1 cellular context compared by ENCODE assay signal in genomic region chr19:58362272-58362994, GRCh38.
TF ChIP-seq lines count a peak whose summit lies in the region.

TSS of gene ZNF497 (minus strand) at chr19:58362751. CDS start at chr19:58357635, 5,116 bp downstream.

TF ChIP-seq in HEK293, 187 proteins besides CTCF, POLR2A, EP300 and RAD21 (continued from another document and continues in another):
- peak; percentile 27; the same call in 1 of the 2 replicates for TF ChIP-seq ZNF394 (tag by site-specific recombination; IDR thresholded peaks at IDR 0.05; ENCODE audit: borderline replicate concordance)
- TF ChIP-seq ZNF449 (tag by site-specific recombination; IDR thresholded peaks at IDR 0.05) = no peak
- no peak for TF ChIP-seq ZNF654 (tag by site-specific recombination; IDR thresholded peaks at IDR 0.05; ENCODE audit: low read depth)
- TF ChIP-seq ZNF629 (tag by site-specific recombination; IDR thresholded peaks at IDR 0.05) = peak; percentile 42; the same call in 1 of the 2 replicates
- peak; percentile 89 for TF ChIP-seq ZNF600 (tag by site-specific recombination; IDR thresholded peaks at IDR 0.05)
- TF ChIP-seq ZBTB6 (tag by site-specific recombination; IDR thresholded peaks at IDR 0.05) = peak; percentile 19; the same call in 1 of the 2 replicates
- TF ChIP-seq ZNF211 (tag by site-specific recombination; IDR thresholded peaks at IDR 0.05; ENCODE audit: low read depth) = no peak
- TF ChIP-seq YY1 (tag by site-specific recombination; IDR thresholded peaks at IDR 0.05) = peak; percentile 77
- TF ChIP-seq ZNF433 (tag by site-specific recombination; IDR thresholded peaks at IDR 0.05; ENCODE audit: low read depth) = no peak
- TF ChIP-seq ZFP69B (tag by site-specific recombination; IDR thresholded peaks at IDR 0.05) = peak; percentile 71
- TF ChIP-seq ZNF175 (tag by site-specific recombination; IDR thresholded peaks at IDR 0.05) = no peak
- TF ChIP-seq HOXC10 (CRISPR knock-in tag; IDR thresholded peaks at IDR 0.05) = no peak
- no peak for TF ChIP-seq ZNF146 (tag by site-specific recombination; IDR thresholded peaks at IDR 0.05)
- TF ChIP-seq ZNF311 (tag by site-specific recombination; IDR thresholded peaks at IDR 0.05; ENCODE audit: borderline replicate concordance) = no peak
- no peak for TF ChIP-seq ZNF416 (tag by site-specific recombination; IDR thresholded peaks at IDR 0.05)
- TF ChIP-seq ZXDB (tag by site-specific recombination; IDR thresholded peaks at IDR 0.05) = peak; percentile 92
- TF ChIP-seq ZBTB7A (tag by site-specific recombination; IDR thresholded peaks at IDR 0.05; ENCODE audit: low read depth) = 0 out of 2 replicates have a peak, but pooled peaks have one; percentile 46
- no peak for TF ChIP-seq ZNF114 (tag by site-specific recombination; IDR thresholded peaks at IDR 0.05)
- no peak for TF ChIP-seq ZNF549 (tag by site-specific recombination; IDR thresholded peaks at IDR 0.05)
- peak; percentile 24; the same call in 1 of the 2 replicates for TF ChIP-seq FEZF1 (tag by site-specific recombination; IDR thresholded peaks at IDR 0.05)
- TF ChIP-seq ZNF76 (tag by site-specific recombination; IDR thresholded peaks at IDR 0.05; ENCODE audit: borderline replicate concordance, low read depth) = peak; percentile 90
- TF ChIP-seq WT1 (tag by site-specific recombination; IDR thresholded peaks at IDR 0.05) = 0 out of 2 replicates have a peak, but pooled peaks have one; percentile 33
- peak; percentile 86 for TF ChIP-seq ZBTB17 (tag by site-specific recombination; IDR thresholded peaks at IDR 0.05)
- no peak for TF ChIP-seq ZNF214 (tag by site-specific recombination; IDR thresholded peaks at IDR 0.05; ENCODE audit: borderline replicate concordance)
- peak; percentile 9; the same call in 1 of the 2 replicates for TF ChIP-seq TRIM28 (IDR thresholded peaks at IDR 0.05; ENCODE audit: borderline replicate concordance, low read length)
- TF ChIP-seq OSR2 (tag by site-specific recombination; IDR thresholded peaks at IDR 0.05) = no peak
- peak; percentile 88 for TF ChIP-seq ZNF24 (tag by site-specific recombination; IDR thresholded peaks at IDR 0.05)
- TF ChIP-seq ZNF514 (tag by site-specific recombination; IDR thresholded peaks at IDR 0.05) = no peak
- no peak for TF ChIP-seq BCL11A (tag by site-specific recombination; IDR thresholded peaks at IDR 0.05; ENCODE audit: low read depth)
- TF ChIP-seq ZBTB21 (tag by site-specific recombination; IDR thresholded peaks at IDR 0.05) = no peak
- peak; percentile 87 for TF ChIP-seq ZNF610 (tag by site-specific recombination; IDR thresholded peaks at IDR 0.05; ENCODE audit: borderline replicate concordance)
- TF ChIP-seq ZNF18 (tag by site-specific recombination; IDR thresholded peaks at IDR 0.05) = 0 out of 2 replicates have a peak, but pooled peaks have one; percentile 31
- TF ChIP-seq ZNF155 (tag by site-specific recombination; IDR thresholded peaks at IDR 0.05) = no peak
- peak; percentile 94 for TF ChIP-seq ZNF335 (tag by site-specific recombination; conservative IDR thresholded peaks at IDR 0.05)
- peak; percentile 79 for TF ChIP-seq PRDM10 (tag by site-specific recombination; IDR thresholded peaks at IDR 0.05)
- TF ChIP-seq ZNF843 (tag by site-specific recombination; IDR thresholded peaks at IDR 0.05) = 0 out of 2 replicates have a peak, but pooled peaks have one; percentile 63
- TF ChIP-seq ZNF202 (tag by site-specific recombination; IDR thresholded peaks at IDR 0.05; ENCODE audit: borderline replicate concordance) = no peak
- peak; percentile 95 for TF ChIP-seq ZSCAN30 (tag by site-specific recombination; IDR thresholded peaks at IDR 0.05)
- 0 out of 2 replicates have a peak, but pooled peaks have one; percentile 68 for TF ChIP-seq ZNF660 (tag by site-specific recombination; IDR thresholded peaks at IDR 0.05)
- no peak for TF ChIP-seq ZNF133 (tag by site-specific recombination; IDR thresholded peaks at IDR 0.05)
- 0 out of 2 replicates have a peak, but pooled peaks have one; percentile 20 for TF ChIP-seq MZF1 (tag by site-specific recombination; IDR thresholded peaks at IDR 0.05; ENCODE audit: borderline replicate concordance)
- TF ChIP-seq ZNF692 (tag by site-specific recombination; IDR thresholded peaks at IDR 0.05) = peak; percentile 78
- 0 out of 2 replicates have a peak, but pooled peaks have one; percentile 3 for TF ChIP-seq ZNF768 (tag by site-specific recombination; IDR thresholded peaks at IDR 0.05)
- TF ChIP-seq ZNF677 (tag by site-specific recombination; IDR thresholded peaks at IDR 0.05) = no peak
- no peak for TF ChIP-seq ZNF623 (tag by site-specific recombination; IDR thresholded peaks at IDR 0.05)
- TF ChIP-seq ZBTB1 (tag by site-specific recombination; IDR thresholded peaks at IDR 0.05) = no peak
- no peak for TF ChIP-seq ZNF521 (tag by site-specific recombination; IDR thresholded peaks at IDR 0.05)
- peak; percentile 87; the same call in 1 of the 2 replicates for TF ChIP-seq ZNF580 (tag by site-specific recombination; IDR thresholded peaks at IDR 0.05)
- peak; percentile 75; the same call in 1 of the 2 replicates for TF ChIP-seq ZFP37 (tag by site-specific recombination; IDR thresholded peaks at IDR 0.05)
- no peak for TF ChIP-seq ZNF596 (tag by site-specific recombination; IDR thresholded peaks at IDR 0.05)
- no peak for TF ChIP-seq ZNF404 (tag by site-specific recombination; IDR thresholded peaks at IDR 0.05)
- TF ChIP-seq KLF7 (tag by site-specific recombination; IDR thresholded peaks at IDR 0.05; ENCODE audit: borderline replicate concordance) = peak; percentile 69; the same call in 1 of the 2 replicates
- peak; percentile 56; the same call in 1 of the 2 replicates for TF ChIP-seq ZNF138 (tag by site-specific recombination; IDR thresholded peaks at IDR 0.05; ENCODE audit: borderline replicate concordance)
- TF ChIP-seq ZNF518A (tag by site-specific recombination; conservative IDR thresholded peaks at IDR 0.05; ENCODE audit: low read depth) = peak; percentile 72
- no peak for TF ChIP-seq AEBP2 (tag by site-specific recombination; IDR thresholded peaks at IDR 0.05; ENCODE audit: borderline replicate concordance)
